In the genomic region with DNA sequence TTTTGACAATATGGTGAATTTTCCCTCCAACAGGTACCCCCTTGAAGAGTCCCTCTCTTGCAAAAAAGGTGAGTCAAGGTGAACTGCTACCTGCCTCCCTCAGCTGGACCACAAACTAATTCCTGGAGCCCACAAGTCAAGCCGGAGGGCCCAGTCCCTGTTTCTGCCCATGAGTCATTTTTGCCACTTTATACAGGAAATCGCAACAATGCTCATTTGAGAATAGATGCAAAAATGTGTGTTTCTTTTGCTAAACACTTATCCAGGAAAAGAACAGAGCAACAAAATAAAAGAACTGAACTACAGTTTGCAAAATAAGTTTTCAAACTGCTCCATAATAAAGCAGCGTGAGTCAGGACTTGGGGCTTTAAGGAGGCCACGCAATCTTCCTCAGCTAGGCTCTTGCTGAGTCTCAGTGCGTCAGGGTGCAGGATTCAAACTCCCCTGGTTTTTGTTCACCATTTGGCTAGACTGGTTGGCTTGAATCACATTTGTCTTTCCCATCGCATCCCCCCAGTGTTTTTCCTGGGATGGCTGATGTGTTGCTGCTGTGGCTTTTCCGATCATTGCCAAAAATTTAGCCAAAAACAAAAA, we compare ENCODE assay signal across 1 cellular context.
TF ChIP-seq lines count a peak whose summit lies in the region.

No MANE protein-coding gene starts in this region.

TF ChIP-seq in endothelial cell of umbilical vein, 7 proteins besides CTCF, POLR2A, EP300 and RAD21:
- TF ChIP-seq FOS (IDR thresholded peaks at IDR 0.05; ENCODE audit: borderline replicate concordance, insufficient read depth, low read length): peak; percentile 17
- TF ChIP-seq JUN (IDR thresholded peaks at IDR 0.05; ENCODE audit: borderline replicate concordance, insufficient read depth, insufficient read length, low read depth): peak; percentile 49
- no peak for TF ChIP-seq GATA2 (IDR thresholded peaks at IDR 0.05; ENCODE audit: insufficient read depth, insufficient read length, low read depth, low read length)
